18 cellular contexts compared by ENCODE assay signal in genomic region chr11:92329137-92329536, GRCh38.
DNase-seq lines count a peak whose midpoint lies in the region; ATAC-seq, FAIRE-seq and TF ChIP-seq lines count a peak whose summit lies in the region.
"Had no signal": no experiment of that assay in that cellular context is flagged by ENCODE, and none has a peak within 500 bp of the region (broad histone marks: within the 10 kb centered on the region; RNA-seq: fewer than 3 reads in every experiment).

No MANE protein-coding gene starts in this region.

- no peak overlapping the region for H2BK15ac ChIP-seq in H1 (ENCODE audit: low read length)

- no peak overlapping the region for H3K23ac ChIP-seq in H1 (ENCODE audit: insufficient read length)

- TF ChIP-seq CTCF in H1 (IDR thresholded peaks at IDR 0.05; ENCODE audit: control extremely low read depth in 1 of 3, insufficient read depth in 1 of 3, low read depth in 1 of 3, low read length in 3 of 3), result no peak
- no peak for TF ChIP-seq CTCF in Peyer's patch (IDR thresholded peaks at IDR 0.05)
- no peak for TF ChIP-seq CTCF in gastrocnemius medialis (IDR thresholded peaks at IDR 0.05 in 4 of 5, conservative IDR thresholded peaks at IDR 0.05 in 1 of 5)

- no peak overlapping the region for H3K14ac ChIP-seq in H1 (ENCODE audit: insufficient read length)

- H3K4me3 ChIP-seq in H1 (ENCODE audit: extremely low read depth in 1 of 4, insufficient read depth in 2 of 4, low read depth in 3 of 4, low read length in 4 of 4), result no peak overlapping the region
- no peak overlapping the region for H3K4me3 ChIP-seq in Peyer's patch
- no peak overlapping the region for H3K4me3 ChIP-seq in gastrocnemius medialis
- H3K4me3 ChIP-seq: A549 had no signal

- H3K4me1 ChIP-seq in H1 (replicated peaks in 1 of 4; ENCODE audit: control insufficient read depth in 3 of 4, insufficient read depth in 4 of 4, low read length in 3 of 4), result peaks cover 2 to 12% (median 8%) of the 10 kb centered on the region in 4 experiments; a peak in 5 of 7 replicates
- H3K4me1 ChIP-seq in Peyer's patch, result no peaks in the 10 kb centered on the region
- H3K4me1 ChIP-seq in gastrocnemius medialis, result no peaks in the 10 kb centered on the region

- peak overlapping the region; percentile 27; the same call in 1 of the 2 replicates for H3K18ac ChIP-seq in H1 (ENCODE audit: extremely low read depth, low read length)

- peak in 1 of 2 experiments; percentile 1; a peak in 2 of 4 replicates for TF ChIP-seq RAD21 in H1 (IDR thresholded peaks at IDR 0.05 in 1 of 2, conservative IDR thresholded peaks at IDR 0.05 in 1 of 2; ENCODE audit: low read depth in 2 of 2, low read length in 2 of 2)

- no peak overlapping the region for H4K91ac ChIP-seq in H1 (replicated peaks; ENCODE audit: insufficient read length, low read length)

- H3K9ac ChIP-seq in H1 (replicated peaks in 1 of 4; ENCODE audit: extremely low read depth in 1 of 4, low read depth in 3 of 4, low read length in 3 of 4), result no peak overlapping the region

- 45% methylated on average over 2 of the region's 2 CpGs; no CpG with 5 or more reads in 1 of the 2 experiments for WGBS in H1 (ENCODE audit: extremely low coverage in 1 of 2, insufficient coverage in 1 of 2, insufficient read length in 1 of 2, insufficient replicate concordance in 2 of 2, low coverage in 1 of 2, low lambda C conversion rate in 2 of 2, missing lambda C conversion rate in 1 of 2), 2 experiments

- H4K8ac ChIP-seq in H1 (ENCODE audit: extremely low read depth, insufficient read depth, low read length), result no peak overlapping the region

- in situ Hi-C loops in gastrocnemius medialis (cut with MboI; ENCODE audit: low sequenced_read_pairs in 4 of 4), result no loop called here

- DNase-seq in NCI-H524 (lab: John Stamatoyannopoulos, UW), result peak; percentile 30 to 49
- no peak for DNase-seq in NCI-H524 treated with DMSO at 0.1 percent for 48 hours (lab: John Stamatoyannopoulos, UW)
- DNase-seq in NCI-H510A (lab: John Stamatoyannopoulos, UW), result peak; percentile 24
- no peak for DNase-seq in H1 (ENCODE audit: low read depth in 1 of 2, low spot score in 2 of 2)
- DNase-seq in NCI-H2081 (lab: John Stamatoyannopoulos, UW), result no peak
- no peak for DNase-seq in Peyer's patch
- DNase-seq in gastrocnemius medialis, result no peak
- DNase-seq: COR-L47, DMS79, GDM1, NCI-H1436 treated with DMSO at 0.1 percent for 48 hours, NCI-H2171, NCI-H774, SHP77, T-helper 17 cell had no signal

- no peak overlapping the region for H3K4me2 ChIP-seq in H1 (ENCODE audit: insufficient read depth in 1 of 2, low read depth in 2 of 2, low read length in 2 of 2)

- no peak for ATAC-seq in gastrocnemius medialis
- ATAC-seq: T-helper 17 cell had no signal

- no peak for TF ChIP-seq EP300 in H1 (IDR thresholded peaks at IDR 0.05; ENCODE audit: borderline replicate concordance in 1 of 2, low read depth in 2 of 2, low read length in 2 of 2)

- no peak overlapping the region for H2AK5ac ChIP-seq in H1 (ENCODE audit: low read depth, low read length)

- no peak overlapping the region for H2BK120ac ChIP-seq in H1 (replicated peaks; ENCODE audit: low read depth, low read length)

- H3K23me2 ChIP-seq in H1 (ENCODE audit: low read depth, low read length), result no peaks in the 10 kb centered on the region; the same call in 1 of the 2 replicates

- H4K20me1 ChIP-seq in H1 (replicated peaks in 1 of 2; ENCODE audit: control insufficient read depth in 1 of 2, insufficient read depth in 2 of 2, low read length in 2 of 2), result no peaks in the 10 kb centered on the region

- no peak overlapping the region for H2BK20ac ChIP-seq in H1 (ENCODE audit: low read length)

- no peak overlapping the region for H2BK12ac ChIP-seq in H1 (ENCODE audit: low read depth, low read length)

- H3K27me3 ChIP-seq in H1 (replicated peaks in 1 of 4; ENCODE audit: control insufficient read depth in 3 of 4, extremely low read depth in 1 of 4, insufficient read depth in 3 of 4, low read length in 3 of 4) (no peaks in the 10 kb centered on the region), Peyer's patch (no peaks in the 10 kb centered on the region), gastrocnemius medialis (no peaks in the 10 kb centered on the region)

- POLR2A ChIA-PET in H1 (lab: Charles Lee; ENCODE audit: partially characterized antibody), result interaction anchor here (0.9 to 1.2 kb wide), 2 partner anchors 11 to 48 kb away, joined by 3 to 5 read pairs; no protein-coding TSS in a partner anchor

- CTCF ChIA-PET in H1 (lab: Charles Lee; ENCODE audit: partially characterized antibody), result interaction anchor here (0.8 to 6.8 kb wide), 5 partner anchors 13 to 153 kb away, joined by 4 to 55 read pairs (median 4); no protein-coding TSS in a partner anchor

- intact Hi-C loops in gastrocnemius medialis (cut with DNase I; ENCODE audit: low total_unique reads), result no loop called here

- H3K79me1 ChIP-seq in H1 (ENCODE audit: low read depth, low read length), result no peaks in the 10 kb centered on the region

- H2AFZ ChIP-seq in H1 (ENCODE audit: low read length), result no peak overlapping the region

- peaks cover 0 to 11% of the 10 kb centered on the region in 2 experiments; a peak in 1 of 4 replicates for H3K79me2 ChIP-seq in H1 (ENCODE audit: control insufficient read depth in 1 of 2, insufficient read depth in 2 of 2, low read length in 2 of 2)

- no peaks in the 10 kb centered on the region; a peak in 1 of 8 replicates for H3K36me3 ChIP-seq in H1 (ENCODE audit: control insufficient read depth in 2 of 4, insufficient read depth in 4 of 4, low read length in 3 of 4)
- no peaks in the 10 kb centered on the region for H3K36me3 ChIP-seq in Peyer's patch
- no peaks in the 10 kb centered on the region for H3K36me3 ChIP-seq in gastrocnemius medialis

- no peak overlapping the region for H3K27ac ChIP-seq in H1 (ENCODE audit: low read depth, low read length)
- H3K27ac ChIP-seq in Peyer's patch, result no peak overlapping the region
- H3K27ac ChIP-seq in gastrocnemius medialis, result no peak overlapping the region
- H3K27ac ChIP-seq: A549 had no signal

- no peaks in the 10 kb centered on the region for H3K9me3 ChIP-seq in H1 (ENCODE audit: insufficient read depth in 2 of 2, low read depth in 1 of 2, low read length in 1 of 2)
- H3K9me3 ChIP-seq in Peyer's patch, result no peaks in the 10 kb centered on the region
- H3K9me3 ChIP-seq in gastrocnemius medialis, result no peaks in the 10 kb centered on the region
- H3K9me3 ChIP-seq: A549 had no signal

- TF ChIP-seq POLR2A in H1 (IDR thresholded peaks at IDR 0.05; ENCODE audit: control extremely low read depth in 1 of 2, low read depth in 2 of 2, low read length in 2 of 2) (no peak), Peyer's patch (IDR thresholded peaks at IDR 0.05) (no peak), gastrocnemius medialis (IDR thresholded peaks at IDR 0.05) (no peak)

- no peak overlapping the region for H4K5ac ChIP-seq in H1 (ENCODE audit: insufficient read length, low read depth, low read length)

- H3K56ac ChIP-seq in H1 (replicated peaks; ENCODE audit: insufficient read length, low read depth, low read length), result no peak overlapping the region

- no peak overlapping the region for H3K4ac ChIP-seq in H1 (replicated peaks; ENCODE audit: insufficient read length, low read depth, low read length)

- peak; percentile 13 for FAIRE-seq in H1 (lab: Jason Lieb, UNC)
- FAIRE-seq: A549, GM12892, RCC 7860 had no signal

- H2BK5ac ChIP-seq in H1 (ENCODE audit: low read depth, low read length), result no peak overlapping the region

TF ChIP-seq in H1, 55 proteins besides CTCF, POLR2A, EP300 and RAD21:
- TF ChIP-seq USF2 (IDR thresholded peaks at IDR 0.05; ENCODE audit: low read length) (peak; percentile 77), MAX (IDR thresholded peaks at IDR 0.05) (peak; percentile 79), RXRA (IDR thresholded peaks at IDR 0.05; ENCODE audit: insufficient read depth, low read depth, low read length) (no peak), BRCA1 (IDR thresholded peaks at IDR 0.05; ENCODE audit: low read depth, low read length) (no peak), E2F6 (IDR thresholded peaks at IDR 0.05) (peak; percentile 36; the same call in 1 of the 2 replicates)
TF ChIP-seq in H1: peak in this region for 3.

Comparison
In these comparisons a context has a peak if more than half of its experiments do, and no peak if none do; other contexts are left out.
1. DNase-seq: peak in NCI-H524 (2 of 2) and NCI-H510A (single experiment); none in NCI-H524 treated with DMSO at 0.1 percent for 48 hours (single experiment), H1 (0 of 2), NCI-H2081 (0 of 2), Peyer's patch (0 of 3) and gastrocnemius medialis (0 of 2).